Comparison of ENCODE assay signal across 43 cellular contexts in the genomic region with DNA sequence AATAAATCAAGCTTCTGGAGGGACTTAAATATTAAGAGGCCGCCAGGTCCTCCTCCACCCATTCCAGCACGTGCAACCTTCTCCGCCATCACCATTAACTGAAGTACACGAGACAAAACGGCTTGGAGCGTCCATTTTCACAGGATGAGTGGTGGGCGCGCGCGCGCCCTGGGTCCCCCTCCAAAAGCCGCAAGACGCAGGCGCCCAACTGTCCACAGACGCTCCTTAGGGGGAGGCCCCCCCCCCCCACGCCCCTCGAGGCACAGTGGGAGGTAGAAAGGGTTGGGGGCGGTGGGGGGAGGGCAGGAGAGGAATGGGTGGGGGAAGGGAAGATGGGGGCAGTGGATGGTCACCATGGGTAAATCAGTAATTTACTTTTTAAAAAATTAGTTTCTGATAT. TPM values are rescaled to one million over a fixed set of nuclear protein-coding genes. Genes with fewer than 3 reads are reported as not detected.
"Had no signal": no experiment of that assay in that cellular context is flagged by ENCODE, and none has a peak within 500 bp of the region (broad histone marks: within the 10 kb centered on the region; RNA-seq: fewer than 3 reads in every experiment).

No MANE protein-coding gene starts in this region.

- H3K4me3 ChIP-seq: adrenal gland, ascending aorta, body of pancreas, breast epithelium, cardiac muscle cell had no signal

- H3K4me3 Mint-ChIP-seq: activated naive CD4-positive, alpha-beta T cell treated with anti-CD3 and anti-CD28 coated beads for 36 hours; activated naive CD4-positive, alpha-beta T cell treated with anti-CD3 and anti-CD28 coated beads, Interleukin-2, amount 10 ng/mL, durations not matched to agents 7 days and 5 days; activated naive CD4-positive, alpha-beta T cell treated with anti-CD3 and anti-CD28 coated beads, Interleukin-2, amount 50 U/mL, for 24 hours; activated naive CD8-positive, alpha-beta T cell; activated naive CD8-positive, alpha-beta T cell treated with anti-CD3 and anti-CD28 coated beads for 36 hours; activated naive CD8-positive, alpha-beta T cell treated with anti-CD3 and anti-CD28 coated beads, Interleukin-2, amount 10 ng/mL, durations not matched to agents 7 days and 5 days; activated naive CD8-positive, alpha-beta T cell treated with anti-CD3 and anti-CD28 coated beads, Interleukin-2, amount 50 U/mL, for 24 hours; activated T-cell treated with anti-CD3 and anti-CD28 coated beads, Interleukin-2, amount 50 U/mL, for 24 hours; activated T-cell treated with anti-CD3 and anti-CD28 coated beads, Interleukin-2, amount 50 U/mL, for 4 hours; activated T-cell treated with anti-CD3 and anti-CD28 coated beads, Interleukin-2, amount 50 U/mL, for 72 hours; activated T-helper 1 cell treated with anti-CD3 and anti-CD28 coated beads, Interleukin-12 subunit alpha, Interleukin-12 subunit beta, Interleukin-2, Interleukin-4 antibody, amounts not matched to agents 30 ng/mL and 10 ng/mL and 1 ng/mL, durations not matched to agents 14 hours and 24 hours and 36 hours; activated T-helper 17 cell treated with anti-CD3 and anti-CD28 coated beads, Interleukin-2, amount 50 U/mL, for 72 hours; brain; central memory CD8-positive, alpha-beta T cell had no signal

- H3K27ac Mint-ChIP-seq: activated naive CD4-positive, alpha-beta T cell treated with anti-CD3 and anti-CD28 coated beads for 36 hours; activated naive CD4-positive, alpha-beta T cell treated with anti-CD3 and anti-CD28 coated beads, Interleukin-2, amount 10 ng/mL, durations not matched to agents 7 days and 5 days; activated naive CD4-positive, alpha-beta T cell treated with anti-CD3 and anti-CD28 coated beads, Interleukin-2, amount 50 U/mL, for 24 hours; activated naive CD4-positive, alpha-beta T cell treated with anti-CD3 and anti-CD28 coated beads, Interleukin-2, amount 50 U/mL, for 72 hours; activated naive CD8-positive, alpha-beta T cell; activated naive CD8-positive, alpha-beta T cell treated with anti-CD3 and anti-CD28 coated beads for 36 hours; activated naive CD8-positive, alpha-beta T cell treated with anti-CD3 and anti-CD28 coated beads, Interleukin-2, amount 10 ng/mL, durations not matched to agents 7 days and 5 days; activated naive CD8-positive, alpha-beta T cell treated with anti-CD3 and anti-CD28 coated beads, Interleukin-2, amount 50 U/mL, for 24 hours; activated T-cell treated with anti-CD3 and anti-CD28 coated beads, Interleukin-2, amount 50 U/mL, for 24 hours; activated T-cell treated with anti-CD3 and anti-CD28 coated beads, Interleukin-2, amount 50 U/mL, for 72 hours; activated T-helper 1 cell treated with anti-CD3 and anti-CD28 coated beads, Interleukin-12 subunit alpha, Interleukin-12 subunit beta, Interleukin-2, Interleukin-4 antibody, amounts not matched to agents 30 ng/mL and 10 ng/mL and 1 ng/mL, durations not matched to agents 14 hours and 24 hours and 36 hours; activated T-helper 17 cell treated with anti-CD3 and anti-CD28 coated beads, Interleukin-2, amount 50 U/mL, for 72 hours; activated T-helper 2 cell treated with anti-CD3 and anti-CD28 coated beads, Interferon-gamma antibody, Interleukin-2, Interleukin-4, amounts not matched to agents 10 μg/mL and 5 μg/mL and 100 μg/mL, durations not matched to agents 14 hours and 24 hours and 36 hours; brain had no signal

- H3K9me3 Mint-ChIP-seq: activated naive CD4-positive, alpha-beta T cell treated with anti-CD3 and anti-CD28 coated beads for 36 hours; activated naive CD4-positive, alpha-beta T cell treated with anti-CD3 and anti-CD28 coated beads, Interleukin-2, amount 10 ng/mL, durations not matched to agents 7 days and 5 days; activated naive CD4-positive, alpha-beta T cell treated with anti-CD3 and anti-CD28 coated beads, Interleukin-2, amount 50 U/mL, for 24 hours; activated naive CD4-positive, alpha-beta T cell treated with anti-CD3 and anti-CD28 coated beads, Interleukin-2, amount 50 U/mL, for 72 hours; activated naive CD8-positive, alpha-beta T cell treated with anti-CD3 and anti-CD28 coated beads for 36 hours; activated naive CD8-positive, alpha-beta T cell treated with anti-CD3 and anti-CD28 coated beads, Interleukin-2, amount 10 ng/mL, durations not matched to agents 7 days and 5 days; activated naive CD8-positive, alpha-beta T cell treated with anti-CD3 and anti-CD28 coated beads, Interleukin-2, amount 50 U/mL, for 24 hours; activated T-cell treated with anti-CD3 and anti-CD28 coated beads, Interleukin-2, amount 50 U/mL, for 24 hours; activated T-cell treated with anti-CD3 and anti-CD28 coated beads, Interleukin-2, amount 50 U/mL, for 4 hours; activated T-cell treated with anti-CD3 and anti-CD28 coated beads, Interleukin-2, amount 50 U/mL, for 72 hours; activated T-helper 1 cell treated with anti-CD3 and anti-CD28 coated beads, Interleukin-12 subunit alpha, Interleukin-12 subunit beta, Interleukin-2, Interleukin-4 antibody, amounts not matched to agents 30 ng/mL and 10 ng/mL and 1 ng/mL, durations not matched to agents 14 hours and 24 hours and 36 hours; activated T-helper 17 cell treated with anti-CD3 and anti-CD28 coated beads, Interleukin-2, amount 50 U/mL, for 72 hours; activated T-helper 2 cell treated with anti-CD3 and anti-CD28 coated beads, Interferon-gamma antibody, Interleukin-2, Interleukin-4, amounts not matched to agents 10 μg/mL and 5 μg/mL and 100 μg/mL, durations not matched to agents 14 hours and 24 hours and 36 hours; central memory CD8-positive, alpha-beta T cell had no signal

- FAIRE-seq: astrocyte, bronchial epithelial cell had no signal

- H3K36me3 Mint-ChIP-seq: activated naive CD4-positive, alpha-beta T cell treated with anti-CD3 and anti-CD28 coated beads, Interleukin-2, amount 10 ng/mL, durations not matched to agents 7 days and 5 days; activated naive CD4-positive, alpha-beta T cell treated with anti-CD3 and anti-CD28 coated beads, Interleukin-2, amount 50 U/mL, for 24 hours; activated naive CD4-positive, alpha-beta T cell treated with anti-CD3 and anti-CD28 coated beads, Interleukin-2, amount 50 U/mL, for 72 hours; activated naive CD8-positive, alpha-beta T cell; activated naive CD8-positive, alpha-beta T cell treated with anti-CD3 and anti-CD28 coated beads for 36 hours; activated naive CD8-positive, alpha-beta T cell treated with anti-CD3 and anti-CD28 coated beads, Interleukin-2, amount 10 ng/mL, durations not matched to agents 7 days and 5 days; brain had no signal

- H3K4me1 Mint-ChIP-seq: activated naive CD4-positive, alpha-beta T cell treated with anti-CD3 and anti-CD28 coated beads, Interleukin-2, amount 10 ng/mL, durations not matched to agents 7 days and 5 days; central memory CD8-positive, alpha-beta T cell had no signal

- DNase-seq: activated effector memory CD4-positive, alpha-beta T cell treated with anti-CD3 and anti-CD28 coated beads, Interleukin-2, amount 50 U/mL, for 16 hours; activated effector memory CD4-positive, alpha-beta T cell treated with Interleukin-2 at 50 U/mL for 16 hours; activated gamma-delta T cell; activated gamma-delta T cell treated with Interleukin-2 at 50 U/mL for 16 hours; activated naive CD4-positive, alpha-beta T cell; activated naive CD4-positive, alpha-beta T cell treated with anti-CD3 and anti-CD28 coated beads for 36 hours; activated naive CD4-positive, alpha-beta T cell treated with anti-CD3 and anti-CD28 coated beads, Interleukin-2, amount 10 ng/mL, durations not matched to agents 7 days and 5 days; activated naive CD4-positive, alpha-beta T cell treated with anti-CD3 and anti-CD28 coated beads, Interleukin-2, amount 50 U/mL, for 16 hours; activated naive CD4-positive, alpha-beta T cell treated with Interleukin-2 at 50 U/mL for 16 hours; activated naive CD8-positive, alpha-beta T cell treated with anti-CD3 and anti-CD28 coated beads for 36 hours; activated naive CD8-positive, alpha-beta T cell treated with anti-CD3 and anti-CD28 coated beads, Interleukin-2, amount 10 ng/mL, durations not matched to agents 7 days and 5 days; activated naive CD8-positive, alpha-beta T cell treated with anti-CD3 and anti-CD28 coated beads, Interleukin-2, amount 50 U/mL, for 24 hours; activated T-cell treated with anti-CD3 and anti-CD28 coated beads, Interleukin-2, amount 50 U/mL, for 24 hours; activated T-cell treated with anti-CD3 and anti-CD28 coated beads, Interleukin-2, amount 50 U/mL, for 4 hours; activated T-cell treated with anti-CD3 and anti-CD28 coated beads, Interleukin-2, amount 50 U/mL, for 48 hours; activated T-cell treated with anti-CD3 and anti-CD28 coated beads, Interleukin-2, amount 50 U/mL, for 72 hours; adrenal gland; amniotic stem cell; amygdala; anterior cingulate cortex; aorta; body of pancreas; brain microvascular endothelial cell; caudate nucleus; central memory CD4-positive, alpha-beta T cell; cerebellar nuclear complex had no signal

- H3K27me3 ChIP-seq: adrenal gland, ascending aorta, body of pancreas had no signal

- H3K36me3 ChIP-seq: adrenal gland, ascending aorta, brain microvascular endothelial cell, breast epithelium, cardiac muscle cell had no signal

- H3K4me1 ChIP-seq: adrenal gland, ascending aorta, body of pancreas, breast epithelium had no signal

- H3K9me3 ChIP-seq: adrenal gland, ascending aorta, body of pancreas, breast epithelium had no signal

- H3K27ac ChIP-seq: adrenal gland, ascending aorta, body of pancreas, brain microvascular endothelial cell, breast epithelium, cardiac muscle cell had no signal

- ATAC-seq: activated naive CD4-positive, alpha-beta T cell treated with anti-CD3 and anti-CD28 coated beads, Interleukin-2, amount 50 U/mL, for 72 hours; activated naive CD8-positive, alpha-beta T cell treated with anti-CD3 and anti-CD28 coated beads, Interleukin-2, amount 50 U/mL, for 24 hours; activated T-cell treated with anti-CD3 and anti-CD28 coated beads, Interleukin-2, amount 50 U/mL, for 4 hours; activated T-cell treated with anti-CD3 and anti-CD28 coated beads, Interleukin-2, amount 50 U/mL, for 72 hours; activated T-helper 17 cell treated with anti-CD3 and anti-CD28 coated beads, Interleukin-2, amount 50 U/mL, for 72 hours; body of pancreas had no signal

RNA-seq across cellular contexts. Expression of a gene that starts 34.3 kb away (rescaled TPM):
- total RNA-seq: activated naive CD4-positive, alpha-beta T cell treated with anti-CD3 and anti-CD28 coated beads for 36 hours; activated naive CD4-positive, alpha-beta T cell treated with anti-CD3 and anti-CD28 coated beads, Interleukin-2, amount 50 U/mL, for 72 hours; activated naive CD8-positive, alpha-beta T cell treated with anti-CD3 and anti-CD28 coated beads for 36 hours; activated naive CD8-positive, alpha-beta T cell treated with anti-CD3 and anti-CD28 coated beads, Interleukin-2, amount 10 ng/mL, durations not matched to agents 7 days and 5 days; activated T-cell treated with anti-CD3 and anti-CD28 coated beads, Interleukin-2, amount 50 U/mL, for 4 hours; activated T-cell treated with anti-CD3 and anti-CD28 coated beads, Interleukin-2, amount 50 U/mL, for 72 hours; activated T-helper 1 cell treated with anti-CD3 and anti-CD28 coated beads, Interleukin-12 subunit alpha, Interleukin-12 subunit beta, Interleukin-2, Interleukin-4 antibody, amounts not matched to agents 30 ng/mL and 10 ng/mL and 1 ng/mL, durations not matched to agents 14 hours and 24 hours and 36 hours; activated T-helper 2 cell treated with anti-CD3 and anti-CD28 coated beads, Interferon-gamma antibody, Interleukin-2, Interleukin-4, amounts not matched to agents 10 μg/mL and 5 μg/mL and 100 μg/mL, durations not matched to agents 14 hours and 24 hours and 36 hours; adrenal gland; aorta; ascending aorta; astrocyte; body of pancreas; breast epithelium; bronchial epithelial cell; cardiac septum; cerebellum; chondrocyte had no signal
- polyA plus RNA-seq: adipose tissue, aorta, cardiac muscle cell had no signal
